10 cellular contexts compared by ENCODE assay signal in genomic region chr6:163461696-163462095, GRCh38. TPM values are rescaled to one million over a fixed set of nuclear protein-coding genes. Genes with fewer than 3 reads are reported as not detected.
DNase-seq lines count a peak whose midpoint lies in the region; ATAC-seq and TF ChIP-seq lines count a peak whose summit lies in the region.
"Had no signal": no experiment of that assay in that cellular context is flagged by ENCODE, and none has a peak within 500 bp of the region (broad histone marks: within the 10 kb centered on the region; RNA-seq: fewer than 3 reads in every experiment).

No MANE protein-coding gene starts in this region.

- H3K27ac Mint-ChIP-seq in activated CD4-positive, alpha-beta T cell treated with anti-CD3 and anti-CD28 coated beads, Interleukin-2, amount 10 ng/mL, durations not matched to agents 24 days and 14 days, result peak overlapping the region; percentile 25
- H3K27ac Mint-ChIP-seq in natural killer cell, result peak overlapping the region; percentile 93 to 96

- 51 to 60% (median 54%) methylated on average over 3 of the region's 3 CpGs for WGBS in adrenal gland, 4 donors

- peaks cover 30 to 63% of the 10 kb centered on the region in 2 donors for H3K4me1 ChIP-seq in adrenal gland (replicated peaks in 1 of 2)

- H3K9me3 Mint-ChIP-seq in activated CD4-positive, alpha-beta T cell treated with anti-CD3 and anti-CD28 coated beads, Interleukin-2, amount 10 ng/mL, durations not matched to agents 24 days and 14 days, result peaks cover 3% of the 10 kb centered on the region
- no peaks in the 10 kb centered on the region for H3K9me3 Mint-ChIP-seq in natural killer cell
- H3K9me3 Mint-ChIP-seq: activated naive CD4-positive, alpha-beta T cell treated with anti-CD3 and anti-CD28 coated beads for 36 hours had no signal

- no peak for DNase-seq in activated CD4-positive, alpha-beta T cell treated with anti-CD3 and anti-CD28 coated beads, Interleukin-2, amount 10 ng/mL, durations not matched to agents 24 days and 14 days
- no peak for DNase-seq in activated CD4-positive, alpha-beta T cell treated with anti-CD3 and anti-CD28 coated beads for 1 hour
- DNase-seq in adrenal gland (no peak), natural killer cell (no peak), coronary artery (ENCODE audit: low spot score) (no peak)
- DNase-seq: activated naive CD4-positive, alpha-beta T cell treated with anti-CD3 and anti-CD28 coated beads for 36 hours; trophoblast cell had no signal

- H3K27me3 ChIP-seq in adrenal gland, result no peaks in the 10 kb centered on the region

- peaks cover 50% of the 10 kb centered on the region for H3K4me1 Mint-ChIP-seq in activated CD4-positive, alpha-beta T cell treated with anti-CD3 and anti-CD28 coated beads, Interleukin-2, amount 10 ng/mL, durations not matched to agents 24 days and 14 days
- H3K4me1 Mint-ChIP-seq in natural killer cell, result peaks cover 60 to 62% of the 10 kb centered on the region in 2 donors

- no peak for TF ChIP-seq CTCF in adrenal gland (IDR thresholded peaks at IDR 0.05)
- no peak for TF ChIP-seq CTCF in natural killer cell (IDR thresholded peaks at IDR 0.05)
- no peak for TF ChIP-seq CTCF in coronary artery (IDR thresholded peaks at IDR 0.05)

- ATAC-seq in HG02798 (IDR thresholded peaks at IDR 0.05; ENCODE audit: poor library complexity, unreplicated experiment) (peak; percentile 24), natural killer cell (no peak), GM18517 (IDR thresholded peaks at IDR 0.05; ENCODE audit: unreplicated experiment) (no peak), HG03175 (IDR thresholded peaks at IDR 0.05; ENCODE audit: unreplicated experiment) (no peak)

- H3K4me3 Mint-ChIP-seq in activated CD4-positive, alpha-beta T cell treated with anti-CD3 and anti-CD28 coated beads, Interleukin-2, amount 10 ng/mL, durations not matched to agents 24 days and 14 days, result peak overlapping the region; percentile 49
- peak overlapping the region; percentile 94 for H3K4me3 Mint-ChIP-seq in natural killer cell

- intact Hi-C loops in activated CD4-positive, alpha-beta T cell treated with anti-CD3 and anti-CD28 coated beads, Interleukin-2, amount 10 ng/mL, durations not matched to agents 24 days and 14 days (cut with micrococcal nuclease), result no loop called here
- intact Hi-C loops in adrenal gland (cut with DNase I) (no loop called here), natural killer cell (cut with micrococcal nuclease) (loop anchor here (5.0 kb wide), 1 partner anchor 41 kb away; no protein-coding TSS in a partner anchor)

- no peaks in the 10 kb centered on the region for H3K36me3 ChIP-seq in adrenal gland (replicated peaks in 1 of 2)

- no peaks in the 10 kb centered on the region for H3K27me3 Mint-ChIP-seq in activated CD4-positive, alpha-beta T cell treated with anti-CD3 and anti-CD28 coated beads, Interleukin-2, amount 10 ng/mL, durations not matched to agents 24 days and 14 days
- H3K27me3 Mint-ChIP-seq in natural killer cell (ENCODE audit: low read depth in 2 of 2), result no peaks in the 10 kb centered on the region

- no peaks in the 10 kb centered on the region for H3K9me3 ChIP-seq in adrenal gland (replicated peaks in 1 of 3)

- no peak for TF ChIP-seq POLR2A in adrenal gland (IDR thresholded peaks at IDR 0.05)

- peaks cover 30% of the 10 kb centered on the region for H3K36me3 Mint-ChIP-seq in activated CD4-positive, alpha-beta T cell treated with anti-CD3 and anti-CD28 coated beads, Interleukin-2, amount 10 ng/mL, durations not matched to agents 24 days and 14 days (ENCODE audit: low read depth)
- H3K36me3 Mint-ChIP-seq in natural killer cell, result no peaks in the 10 kb centered on the region

- H3K4me3 ChIP-seq in adrenal gland (peak overlapping the region in 1 of 4 donors; percentile 39), coronary artery (no peak overlapping the region)

- H3K27ac ChIP-seq in adrenal gland (peak overlapping the region in 3 of 5 donors; percentile 10 to 62 (median 40)), coronary artery (no peak overlapping the region)

RNA-seq across cellular contexts. Expression of gene QKI, which starts 47.2 kb away (rescaled TPM):
- total RNA-seq in activated CD4-positive, alpha-beta T cell treated with anti-CD3 and anti-CD28 coated beads, Interleukin-2, amount 10 ng/mL, durations not matched to agents 24 days and 14 days, result 69.3 and 79.7 TPM in 2 replicates
- total RNA-seq in adrenal gland, result 100 to 1,000 TPM; 107 to 207 (median 153) TPM
- polyA plus RNA-seq in adrenal gland, result 10 to 100 TPM; 10.3 to 89.5 (median 24.8) TPM
- total RNA-seq in natural killer cell, result 100 to 1,000 TPM; 148 to 174 (median 166) TPM

Comparison
In these comparisons a context has a peak if more than half of its experiments do, and no peak if none do; other contexts are left out.
1. H3K27ac ChIP-seq: peak in adrenal gland (3 of 5); none in coronary artery (0 of 2).